In genomic region chr11:102377891-102378290, GRCh38 we compare ENCODE assay signal across 30 cellular contexts.
"Had no signal": no experiment of that assay in that cellular context is flagged by ENCODE, and none has a peak within 500 bp of the region (broad histone marks: within the 10 kb centered on the region; RNA-seq: fewer than 3 reads in every experiment).

No MANE protein-coding gene starts in this region.

- H3K27me3 ChIP-seq: adrenal gland, body of pancreas, Peyer's patch, SJCRH30 had no signal

- H3K27ac Mint-ChIP-seq: activated CD8-positive, alpha-beta memory T cell treated with anti-CD3 and anti-CD28 coated beads, Interleukin-2, amount 10 ng/mL, durations not matched to agents 7 days and 5 days; activated naive CD4-positive, alpha-beta T cell treated with anti-CD3 and anti-CD28 coated beads for 36 hours; activated naive CD8-positive, alpha-beta T cell treated with anti-CD3 and anti-CD28 coated beads, Interleukin-2, amount 10 ng/mL, durations not matched to agents 7 days and 5 days; activated T-helper 17 cell treated with anti-CD3 and anti-CD28 coated beads, Interleukin-2, amount 50 U/mL, for 72 hours; T-helper 2 cell treated with Interferon-gamma antibody and Interleukin-4, amounts not matched to agents 5 μg/mL and 100 μg/mL, for 36 hours had no signal

- H3K9me3 ChIP-seq: adrenal gland, body of pancreas, Peyer's patch, SJCRH30 had no signal

- H3K4me1 ChIP-seq: adrenal gland, Peyer's patch, SJCRH30 had no signal

- DNase-seq: activated CD4-positive, alpha-beta T cell treated with anti-CD3 and anti-CD28 coated beads for 48 hours; activated CD4-positive, alpha-beta T cell treated with anti-CD3 and anti-CD28 coated beads, Interleukin-2, amount 50 U/mL, for 48 hours; activated CD8-positive, alpha-beta memory T cell treated with anti-CD3 and anti-CD28 coated beads, Interleukin-2, amount 10 ng/mL, durations not matched to agents 7 days and 5 days; activated gamma-delta T cell; activated naive CD4-positive, alpha-beta T cell treated with anti-CD3 and anti-CD28 coated beads for 36 hours; activated naive CD8-positive, alpha-beta T cell treated with anti-CD3 and anti-CD28 coated beads, Interleukin-2, amount 10 ng/mL, durations not matched to agents 7 days and 5 days; activated T-cell treated with anti-CD3 and anti-CD28 coated beads, Interleukin-2, amount 50 U/mL, for 24 hours; adrenal gland; anterior cingulate cortex; body of pancreas; KG1; MV-4-11; NCI-H1105; NCI-H1436; NCI-H1694 treated with DMSO at 0.1 percent for 48 hours; NCI-H2029 treated with DMSO at 0.1 percent for 48 hours; NCI-H345; NCI-H510A; NCI-H526 treated with DMSO at 0.1 percent for 48 hours; NCI-H82; Peyer's patch; Right ventricle myocardium superior; SJCRH30; SW 1271 had no signal

- H3K4me3 ChIP-seq: adrenal gland, body of pancreas, Peyer's patch, SJCRH30 had no signal

- H3K36me3 ChIP-seq: SJCRH30 had no signal

- H3K9me3 Mint-ChIP-seq: activated naive CD8-positive, alpha-beta T cell treated with anti-CD3 and anti-CD28 coated beads, Interleukin-2, amount 10 ng/mL, durations not matched to agents 7 days and 5 days; activated T-cell treated with anti-CD3 and anti-CD28 coated beads, Interleukin-2, amount 50 U/mL, for 24 hours; activated T-helper 17 cell treated with anti-CD3 and anti-CD28 coated beads, Interleukin-2, amount 50 U/mL, for 72 hours; central memory CD8-positive, alpha-beta T cell; T-helper 2 cell treated with Interferon-gamma antibody and Interleukin-4, amounts not matched to agents 5 μg/mL and 100 μg/mL, for 36 hours had no signal

- H3K4me3 Mint-ChIP-seq: activated CD8-positive, alpha-beta memory T cell treated with anti-CD3 and anti-CD28 coated beads, Interleukin-2, amount 10 ng/mL, durations not matched to agents 7 days and 5 days; activated naive CD4-positive, alpha-beta T cell treated with anti-CD3 and anti-CD28 coated beads for 36 hours; activated naive CD8-positive, alpha-beta T cell treated with anti-CD3 and anti-CD28 coated beads, Interleukin-2, amount 10 ng/mL, durations not matched to agents 7 days and 5 days; activated T-cell treated with anti-CD3 and anti-CD28 coated beads, Interleukin-2, amount 50 U/mL, for 24 hours; activated T-helper 17 cell treated with anti-CD3 and anti-CD28 coated beads, Interleukin-2, amount 50 U/mL, for 72 hours; central memory CD8-positive, alpha-beta T cell; T-helper 2 cell treated with Interferon-gamma antibody and Interleukin-4, amounts not matched to agents 5 μg/mL and 100 μg/mL, for 36 hours had no signal

- ATAC-seq: activated CD4-positive, CD25-positive, alpha-beta regulatory T cell treated with anti-CD3 and anti-CD28 coated beads, Interleukin-2, amount 50 U/mL, for 24 hours; activated CD8-positive, alpha-beta memory T cell treated with anti-CD3 and anti-CD28 coated beads, Interleukin-2, amount 10 ng/mL, durations not matched to agents 7 days and 5 days; activated T-helper 17 cell treated with anti-CD3 and anti-CD28 coated beads, Interleukin-2, amount 50 U/mL, for 72 hours; body of pancreas; SK-N-SH treated with all-trans-retinoic acid at 6 μM for 48 hours had no signal

- H3K27me3 Mint-ChIP-seq: activated CD8-positive, alpha-beta memory T cell treated with anti-CD3 and anti-CD28 coated beads, Interleukin-2, amount 10 ng/mL, durations not matched to agents 7 days and 5 days; activated naive CD8-positive, alpha-beta T cell treated with anti-CD3 and anti-CD28 coated beads, Interleukin-2, amount 10 ng/mL, durations not matched to agents 7 days and 5 days; activated T-cell treated with anti-CD3 and anti-CD28 coated beads, Interleukin-2, amount 50 U/mL, for 24 hours; activated T-helper 17 cell treated with anti-CD3 and anti-CD28 coated beads, Interleukin-2, amount 50 U/mL, for 72 hours; central memory CD8-positive, alpha-beta T cell had no signal

- H3K27ac ChIP-seq: adrenal gland, body of pancreas, Peyer's patch, RWPE1, SJCRH30 had no signal
